Comparison of ENCODE assay signal across 1 cellular context in the genomic region with DNA sequence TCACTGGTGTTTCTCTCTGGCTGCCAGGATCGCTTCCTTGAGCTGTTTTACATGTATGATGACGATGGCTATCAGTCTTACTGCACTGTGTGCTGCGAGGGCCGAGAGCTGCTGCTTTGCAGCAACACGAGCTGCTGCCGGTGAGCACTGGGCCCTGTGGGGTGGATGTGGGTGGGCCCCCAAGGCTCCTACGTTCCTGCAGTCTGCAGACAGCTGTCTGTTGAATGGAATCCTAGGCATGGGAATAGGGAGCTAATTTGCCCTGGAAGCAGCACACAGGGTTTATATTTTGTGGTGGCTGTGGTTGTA.
TF ChIP-seq lines count a peak whose summit lies in the region.

No MANE protein-coding gene starts in this region.

TF ChIP-seq in WTC11, 78 proteins besides CTCF, POLR2A, EP300 and RAD21 (continued from another document):
- TF ChIP-seq, protein P1, sequence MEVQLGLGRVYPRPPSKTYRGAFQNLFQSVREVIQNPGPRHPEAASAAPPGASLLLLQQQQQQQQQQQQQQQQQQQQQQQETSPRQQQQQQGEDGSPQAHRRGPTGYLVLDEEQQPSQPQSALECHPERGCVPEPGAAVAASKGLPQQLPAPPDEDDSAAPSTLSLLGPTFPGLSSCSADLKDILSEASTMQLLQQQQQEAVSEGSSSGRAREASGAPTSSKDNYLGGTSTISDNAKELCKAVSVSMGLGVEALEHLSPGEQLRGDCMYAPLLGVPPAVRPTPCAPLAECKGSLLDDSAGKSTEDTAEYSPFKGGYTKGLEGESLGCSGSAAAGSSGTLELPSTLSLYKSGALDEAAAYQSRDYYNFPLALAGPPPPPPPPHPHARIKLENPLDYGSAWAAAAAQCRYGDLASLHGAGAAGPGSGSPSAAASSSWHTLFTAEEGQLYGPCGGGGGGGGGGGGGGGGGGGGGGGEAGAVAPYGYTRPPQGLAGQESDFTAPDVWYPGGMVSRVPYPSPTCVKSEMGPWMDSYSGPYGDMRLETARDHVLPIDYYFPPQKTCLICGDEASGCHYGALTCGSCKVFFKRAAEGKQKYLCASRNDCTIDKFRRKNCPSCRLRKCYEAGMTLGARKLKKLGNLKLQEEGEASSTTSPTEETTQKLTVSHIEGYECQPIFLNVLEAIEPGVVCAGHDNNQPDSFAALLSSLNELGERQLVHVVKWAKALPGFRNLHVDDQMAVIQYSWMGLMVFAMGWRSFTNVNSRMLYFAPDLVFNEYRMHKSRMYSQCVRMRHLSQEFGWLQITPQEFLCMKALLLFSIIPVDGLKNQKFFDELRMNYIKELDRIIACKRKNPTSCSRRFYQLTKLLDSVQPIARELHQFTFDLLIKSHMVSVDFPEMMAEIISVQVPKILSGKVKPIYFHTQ (CRISPR knock-in tag; IDR thresholded peaks at IDR 0.05): no peak
- no peak for TF ChIP-seq GRHL2 (CRISPR knock-in tag; IDR thresholded peaks at IDR 0.05; ENCODE audit: insufficient replicate concordance, severe bottlenecking)
- TF ChIP-seq ARID4B (CRISPR knock-in tag; IDR thresholded peaks at IDR 0.05; ENCODE audit: borderline replicate concordance): no peak
- no peak for TF ChIP-seq NR3C1 (CRISPR knock-in tag; conservative IDR thresholded peaks at IDR 0.05; ENCODE audit: low read depth)
- TF ChIP-seq, protein P2, sequence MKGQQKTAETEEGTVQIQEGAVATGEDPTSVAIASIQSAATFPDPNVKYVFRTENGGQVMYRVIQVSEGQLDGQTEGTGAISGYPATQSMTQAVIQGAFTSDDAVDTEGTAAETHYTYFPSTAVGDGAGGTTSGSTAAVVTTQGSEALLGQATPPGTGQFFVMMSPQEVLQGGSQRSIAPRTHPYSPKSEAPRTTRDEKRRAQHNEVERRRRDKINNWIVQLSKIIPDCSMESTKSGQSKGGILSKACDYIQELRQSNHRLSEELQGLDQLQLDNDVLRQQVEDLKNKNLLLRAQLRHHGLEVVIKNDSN (CRISPR knock-in tag; IDR thresholded peaks at IDR 0.05): no peak
- no peak for TF ChIP-seq ZNF219 (CRISPR knock-in tag; IDR thresholded peaks at IDR 0.05; ENCODE audit: borderline replicate concordance)
- TF ChIP-seq FOXK1 (CRISPR knock-in tag; IDR thresholded peaks at IDR 0.05): no peak
- no peak for TF ChIP-seq ZNF396 (CRISPR knock-in tag; IDR thresholded peaks at IDR 0.05; ENCODE audit: borderline replicate concordance)
- no peak for TF ChIP-seq OVOL2 (CRISPR knock-in tag; IDR thresholded peaks at IDR 0.05; ENCODE audit: borderline replicate concordance)
- no peak for TF ChIP-seq ZBTB21 (CRISPR knock-in tag; IDR thresholded peaks at IDR 0.05; ENCODE audit: borderline replicate concordance)
- TF ChIP-seq PRRX2 (CRISPR knock-in tag; IDR thresholded peaks at IDR 0.05): no peak
- no peak for TF ChIP-seq TEAD4 (CRISPR knock-in tag; IDR thresholded peaks at IDR 0.05)
- no peak for TF ChIP-seq ZNF416 (CRISPR knock-in tag; IDR thresholded peaks at IDR 0.05)
